Comparison of ENCODE assay signal across 1 cellular context in the genomic region with DNA sequence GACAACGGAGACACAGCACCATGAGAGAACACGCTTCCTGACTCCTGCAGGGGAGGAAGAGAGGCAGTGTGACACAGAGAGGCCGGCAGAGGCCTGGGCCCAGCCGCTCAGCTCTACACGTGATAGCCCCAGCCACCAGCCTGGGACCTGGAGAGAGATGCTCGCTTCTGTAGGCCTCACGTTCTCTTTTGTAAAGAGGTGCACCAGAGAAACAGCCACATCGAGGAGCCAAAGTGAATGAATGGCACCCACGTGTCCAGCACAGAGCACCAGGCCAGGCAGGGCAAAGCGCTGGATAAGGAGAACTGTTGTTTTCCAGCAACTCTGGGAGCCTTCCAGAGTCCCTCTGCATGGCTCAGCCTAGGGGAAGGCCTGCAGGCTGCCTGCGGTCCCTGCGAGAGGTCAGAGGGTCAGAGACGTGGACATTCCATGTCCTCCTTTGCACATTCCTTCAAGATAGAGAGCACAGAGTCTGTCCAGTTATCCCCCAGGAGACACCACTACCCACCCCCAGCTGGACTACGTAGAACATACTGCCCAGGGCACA.
A peak's percentile ranks its signal among the peaks of the same experiment; 100 is the strongest.
TF ChIP-seq lines count a peak whose summit lies in the region.

No MANE protein-coding gene starts in this region.

TF ChIP-seq in HepG2, 621 proteins besides CTCF, POLR2A, EP300 and RAD21:
- TF ChIP-seq, protein P1, sequence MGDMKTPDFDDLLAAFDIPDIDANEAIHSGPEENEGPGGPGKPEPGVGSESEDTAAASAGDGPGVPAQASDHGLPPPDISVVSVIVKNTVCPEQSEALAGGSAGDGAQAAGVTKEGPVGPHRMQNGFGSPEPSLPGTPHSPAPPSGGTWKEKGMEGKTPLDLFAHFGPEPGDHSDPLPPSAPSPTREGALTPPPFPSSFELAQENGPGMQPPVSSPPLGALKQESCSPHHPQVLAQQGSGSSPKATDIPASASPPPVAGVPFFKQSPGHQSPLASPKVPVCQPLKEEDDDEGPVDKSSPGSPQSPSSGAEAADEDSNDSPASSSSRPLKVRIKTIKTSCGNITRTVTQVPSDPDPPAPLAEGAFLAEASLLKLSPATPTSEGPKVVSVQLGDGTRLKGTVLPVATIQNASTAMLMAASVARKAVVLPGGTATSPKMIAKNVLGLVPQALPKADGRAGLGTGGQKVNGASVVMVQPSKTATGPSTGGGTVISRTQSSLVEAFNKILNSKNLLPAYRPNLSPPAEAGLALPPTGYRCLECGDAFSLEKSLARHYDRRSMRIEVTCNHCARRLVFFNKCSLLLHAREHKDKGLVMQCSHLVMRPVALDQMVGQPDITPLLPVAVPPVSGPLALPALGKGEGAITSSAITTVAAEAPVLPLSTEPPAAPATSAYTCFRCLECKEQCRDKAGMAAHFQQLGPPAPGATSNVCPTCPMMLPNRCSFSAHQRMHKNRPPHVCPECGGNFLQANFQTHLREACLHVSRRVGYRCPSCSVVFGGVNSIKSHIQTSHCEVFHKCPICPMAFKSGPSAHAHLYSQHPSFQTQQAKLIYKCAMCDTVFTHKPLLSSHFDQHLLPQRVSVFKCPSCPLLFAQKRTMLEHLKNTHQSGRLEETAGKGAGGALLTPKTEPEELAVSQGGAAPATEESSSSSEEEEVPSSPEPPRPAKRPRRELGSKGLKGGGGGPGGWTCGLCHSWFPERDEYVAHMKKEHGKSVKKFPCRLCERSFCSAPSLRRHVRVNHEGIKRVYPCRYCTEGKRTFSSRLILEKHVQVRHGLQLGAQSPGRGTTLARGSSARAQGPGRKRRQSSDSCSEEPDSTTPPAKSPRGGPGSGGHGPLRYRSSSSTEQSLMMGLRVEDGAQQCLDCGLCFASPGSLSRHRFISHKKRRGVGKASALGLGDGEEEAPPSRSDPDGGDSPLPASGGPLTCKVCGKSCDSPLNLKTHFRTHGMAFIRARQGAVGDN (CRISPR knock-in tag; IDR thresholded peaks at IDR 0.05), result 0 out of 2 replicates have a peak, but pooled peaks have one; percentile 14
- TF ChIP-seq, protein P2, sequence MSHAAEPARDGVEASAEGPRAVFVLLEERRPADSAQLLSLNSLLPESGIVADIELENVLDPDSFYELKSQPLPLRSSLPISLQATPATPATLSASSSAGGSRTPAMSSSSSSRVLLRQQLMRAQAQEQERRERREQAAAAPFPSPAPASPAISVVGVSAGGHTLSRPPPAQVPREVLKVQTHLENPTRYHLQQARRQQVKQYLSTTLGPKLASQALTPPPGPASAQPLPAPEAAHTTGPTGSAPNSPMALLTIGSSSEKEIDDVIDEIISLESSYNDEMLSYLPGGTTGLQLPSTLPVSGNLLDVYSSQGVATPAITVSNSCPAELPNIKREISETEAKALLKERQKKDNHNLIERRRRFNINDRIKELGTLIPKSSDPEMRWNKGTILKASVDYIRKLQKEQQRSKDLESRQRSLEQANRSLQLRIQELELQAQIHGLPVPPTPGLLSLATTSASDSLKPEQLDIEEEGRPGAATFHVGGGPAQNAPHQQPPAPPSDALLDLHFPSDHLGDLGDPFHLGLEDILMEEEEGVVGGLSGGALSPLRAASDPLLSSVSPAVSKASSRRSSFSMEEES (CRISPR knock-in tag; IDR thresholded peaks at IDR 0.05), result no peak
- 0 out of 4 replicates have a peak, but pooled peaks of 1 of the 2 experiments have one; percentile 29 for TF ChIP-seq NR2F1 (CRISPR knock-in tag; IDR thresholded peaks at IDR 0.05)
